ENCODE assay signal across 26 cellular contexts in genomic region chr6:42599558-42599957, GRCh38.
"Had no signal": no experiment of that assay in that cellular context is flagged by ENCODE, and none has a peak within 500 bp of the region (broad histone marks: within the 10 kb centered on the region; RNA-seq: fewer than 3 reads in every experiment).

No MANE protein-coding gene starts in this region.

- H3K4me1 ChIP-seq: ascending aorta had no signal

- H3K27me3 ChIP-seq: ascending aorta had no signal

- ATAC-seq: activated CD8-positive, alpha-beta T cell treated with anti-CD3 and anti-CD28 coated beads, Interleukin-2, amount 10 ng/mL, durations not matched to agents 7 days and 5 days; Panc1; Right ventricle myocardium inferior; T-cell had no signal

- H3K9me3 ChIP-seq: ascending aorta had no signal

- DNase-seq: activated CD4-positive, alpha-beta T cell treated with anti-CD3 and anti-CD28 coated beads for 48 hours; activated CD4-positive, alpha-beta T cell treated with anti-CD3 and anti-CD28 coated beads, Interleukin-2, amount 50 U/mL, for 4 hours; activated CD4-positive, CD25-positive, alpha-beta regulatory T cell treated with anti-CD3 and anti-CD28 coated beads, Interleukin-2, amount 50 U/mL, for 72 hours; activated CD8-positive, alpha-beta memory T cell treated with anti-CD3 and anti-CD28 coated beads, Interleukin-2, amount 50 U/mL, for 48 hours; activated CD8-positive, alpha-beta T cell treated with anti-CD3 and anti-CD28 coated beads, Interleukin-2, amount 10 ng/mL, durations not matched to agents 7 days and 5 days; activated effector memory CD4-positive, alpha-beta T cell treated with Interleukin-2 at 50 U/mL for 16 hours; activated naive CD4-positive, alpha-beta T cell; activated T-cell treated with anti-CD3 and anti-CD28 coated beads, Interleukin-2, amount 50 U/mL, for 1 hour; amniotic stem cell; Kasumi-1; KBM-7; NCI-H1092 treated with DMSO at 0.1 percent for 48 hours; NCI-H1417 treated with DMSO at 0.1 percent for 48 hours; NCI-H1694; NCI-H2029 treated with DMSO at 0.1 percent for 48 hours; NCI-H345; NCI-H510A; NCI-H526 treated with DMSO at 0.1 percent for 48 hours; NK-92 treated with Interleukin-12 subunit alpha and Interleukin-12 subunit beta, amount 100 ng/mL, for 24 hours; OCI-M1; RPMI8226; T-cell had no signal

- H3K4me3 ChIP-seq: ascending aorta, SK-N-MC had no signal

- H3K27ac ChIP-seq: ascending aorta, SK-N-MC had no signal
